Comparison of ENCODE assay signal across 8 cellular contexts in genomic region chrX:107678957-107679740, GRCh38. TPM values are rescaled to one million over a fixed set of nuclear protein-coding genes. Genes with fewer than 3 reads are reported as not detected.
DNase-seq lines count a peak whose midpoint lies in the region; ATAC-seq, FAIRE-seq and TF ChIP-seq lines count a peak whose summit lies in the region.

No MANE protein-coding gene starts in this region.

- H3K36me3 Mint-ChIP-seq in immature natural killer cell: no peaks in the 10 kb centered on the region

- peak; percentile 36 for ATAC-seq in stimulated activated naive CD8-positive, alpha-beta T cell treated with anti-CD3 and anti-CD28 coated beads, Interleukin-15, amount 100 ng/mL, for 72 hours

- DNase-seq in GM19239 (ENCODE audit: insufficient read length, low spot score) (no peak), RWPE1 (ENCODE audit: low spot score) (no peak), immature natural killer cell (peak; percentile 54 to 68 (median 54)), NCI-H2081 treated with DMSO at 0.1 percent for 48 hours (lab: John Stamatoyannopoulos, UW) (no peak), COLO829 (ENCODE audit: low spot score) (no peak), NCI-H1105 treated with DMSO at 0.1 percent for 48 hours (lab: John Stamatoyannopoulos, UW) (no peak)
- DNase-seq in activated naive CD4-positive, alpha-beta T cell treated with anti-CD3 and anti-CD28 coated beads, Interleukin-2, amount 50 U/mL, for 16 hours: peak; percentile 57
- DNase-seq in stimulated activated naive CD8-positive, alpha-beta T cell treated with anti-CD3 and anti-CD28 coated beads, Interleukin-15, amount 100 ng/mL, for 72 hours: peak; percentile 27 to 43

- peaks cover 0 to 4% (median 0%) of the 10 kb centered on the region in 6 donors for H3K9me3 Mint-ChIP-seq in immature natural killer cell
- H3K9me3 Mint-ChIP-seq in stimulated activated naive CD8-positive, alpha-beta T cell treated with anti-CD3 and anti-CD28 coated beads, Interleukin-15, amount 100 ng/mL, for 72 hours: no peaks in the 10 kb centered on the region

- H3K4me1 Mint-ChIP-seq in immature natural killer cell: peaks cover 55 to 56% of the 10 kb centered on the region in 2 donors
- peaks cover 73% of the 10 kb centered on the region for H3K4me1 Mint-ChIP-seq in stimulated activated naive CD8-positive, alpha-beta T cell treated with anti-CD3 and anti-CD28 coated beads, Interleukin-15, amount 100 ng/mL, for 72 hours

- H3K27ac ChIP-seq in RWPE1: peak overlapping the region; percentile 99

- POLR2A ChIA-PET in RWPE1 (lab: Yijun Ruan, JAX; ENCODE audit: low non-redundant PET): no interaction called here

- H3K27ac Mint-ChIP-seq in immature natural killer cell: peak overlapping the region in 5 of 6 donors; percentile 42 to 84 (median 67)
- H3K27ac Mint-ChIP-seq in stimulated activated naive CD8-positive, alpha-beta T cell treated with anti-CD3 and anti-CD28 coated beads, Interleukin-15, amount 100 ng/mL, for 72 hours: peak overlapping the region in 1 of 2 donors; percentile 19

- FAIRE-seq in GM19239 (lab: Jason Lieb, UNC): peak; percentile 96

- peaks cover 13 to 28% (median 16%) of the 10 kb centered on the region in 3 donors for H3K27me3 Mint-ChIP-seq in immature natural killer cell (ENCODE audit: low read depth in 3 of 3)
- H3K27me3 Mint-ChIP-seq in stimulated activated naive CD8-positive, alpha-beta T cell treated with anti-CD3 and anti-CD28 coated beads, Interleukin-15, amount 100 ng/mL, for 72 hours: no peaks in the 10 kb centered on the region

- no peak overlapping the region for H3K4me3 Mint-ChIP-seq in immature natural killer cell
- peak overlapping the region in 1 of 2 donors; percentile 64 for H3K4me3 Mint-ChIP-seq in stimulated activated naive CD8-positive, alpha-beta T cell treated with anti-CD3 and anti-CD28 coated beads, Interleukin-15, amount 100 ng/mL, for 72 hours

- TF ChIP-seq CTCF in RWPE1 (conservative IDR thresholded peaks at IDR 0.05; ENCODE audit: low read depth): no peak

- CTCF ChIA-PET in RWPE1 (lab: Yijun Ruan, JAX): no interaction called here

RNA-seq across cellular contexts. Expression of gene PRPS1, which starts 50.8 kb away (rescaled TPM):
- polyA plus RNA-seq in immature natural killer cell: 10 to 100 TPM; 41.9 to 54.6 (median 45.6) TPM

Comparison
In these comparisons a context has a peak if more than half of its experiments do, and no peak if none do; other contexts are left out.
1. DNase-seq: peak in activated naive CD4-positive, alpha-beta T cell treated with anti-CD3 and anti-CD28 coated beads, Interleukin-2, amount 50 U/mL, for 16 hours (single experiment), immature natural killer cell (3 of 3) and stimulated activated naive CD8-positive, alpha-beta T cell treated with anti-CD3 and anti-CD28 coated beads, Interleukin-15, amount 100 ng/mL, for 72 hours (2 of 2); none in GM19239 (single experiment), RWPE1 (single experiment), NCI-H2081 treated with DMSO at 0.1 percent for 48 hours (single experiment), COLO829 (single experiment) and NCI-H1105 treated with DMSO at 0.1 percent for 48 hours (single experiment).